In genomic region chr11:96095884-96096301, GRCh38 we compare ENCODE assay signal across 14 cellular contexts.
A peak's percentile ranks its signal among the peaks of the same experiment; 100 is the strongest.
DNase-seq lines count a peak whose midpoint lies in the region; ATAC-seq and TF ChIP-seq lines count a peak whose summit lies in the region.
"Had no signal": no experiment of that assay in that cellular context is flagged by ENCODE, and none has a peak within 500 bp of the region (broad histone marks: within the 10 kb centered on the region; RNA-seq: fewer than 3 reads in every experiment).

No MANE protein-coding gene starts in this region.

- no peak for DNase-seq in CD8-positive, alpha-beta memory T cell
- peak; percentile 32 for DNase-seq in LNCaP clone FGC (ENCODE audit: low read depth)
- DNase-seq in neural progenitor cell (ENCODE audit: low spot score): no peak
- no peak for DNase-seq in activated T-helper 1 cell treated with anti-CD3 and anti-CD28 coated beads, Interleukin-12 subunit alpha, Interleukin-12 subunit beta, Interleukin-2, Interleukin-4 antibody, amounts not matched to agents 30 ng/mL and 10 ng/mL and 1 ng/mL, durations not matched to agents 14 hours and 24 hours and 36 hours (ENCODE audit: low spot score)
- DNase-seq in MM.1S: no peak
- DNase-seq: activated CD4-positive, alpha-beta T cell treated with anti-CD3 and anti-CD28 coated beads, Interleukin-2, amount 50 U/mL, for 1 hour; left cardiac atrium; NCI-H1092 treated with DMSO at 0.1 percent for 48 hours; NCI-H510A treated with DMSO at 0.1 percent for 48 hours had no signal

- peak overlapping the region in 6 of 8 donors; percentile 30 to 77 (median 50) for H3K27ac Mint-ChIP-seq in CD8-positive, alpha-beta memory T cell
- no peak overlapping the region for H3K27ac Mint-ChIP-seq in neural progenitor cell
- H3K27ac Mint-ChIP-seq in activated T-helper 1 cell treated with anti-CD3 and anti-CD28 coated beads, Interleukin-12 subunit alpha, Interleukin-12 subunit beta, Interleukin-2, Interleukin-4 antibody, amounts not matched to agents 30 ng/mL and 10 ng/mL and 1 ng/mL, durations not matched to agents 14 hours and 24 hours and 36 hours: no peak overlapping the region

- peaks cover 5% of the 10 kb centered on the region for H3K4me1 ChIP-seq in CD8-positive, alpha-beta memory T cell (ENCODE audit: insufficient read depth, low read length)
- H3K4me1 ChIP-seq in esophagus (ENCODE audit: control insufficient read depth in 2 of 2, insufficient read depth in 2 of 2, low read length in 1 of 2): peaks cover 0 to 6% of the 10 kb centered on the region in 2 donors
- H3K4me1 ChIP-seq in neural progenitor cell: peaks cover 1% of the 10 kb centered on the region
- H3K4me1 ChIP-seq in MM.1S (ENCODE audit: low read length): no peaks in the 10 kb centered on the region

- no peak for ATAC-seq in GM21528 (IDR thresholded peaks at IDR 0.05; ENCODE audit: low FRiP score, unreplicated experiment)
- ATAC-seq in HG02885 (IDR thresholded peaks at IDR 0.05; ENCODE audit: poor library complexity, unreplicated experiment): no peak
- ATAC-seq: left cardiac atrium had no signal

- no peaks in the 10 kb centered on the region for H3K9me3 ChIP-seq in CD8-positive, alpha-beta memory T cell (ENCODE audit: low read length)
- no peaks in the 10 kb centered on the region for H3K9me3 ChIP-seq in esophagus (ENCODE audit: control insufficient read depth in 2 of 2, insufficient read depth in 1 of 2, low read depth in 1 of 2, low read length in 1 of 2)
- no peaks in the 10 kb centered on the region for H3K9me3 ChIP-seq in neural progenitor cell (ENCODE audit: low read depth)
- no peaks in the 10 kb centered on the region for H3K9me3 ChIP-seq in MM.1S (replicated peaks; ENCODE audit: insufficient read depth, low read length)
- H3K9me3 ChIP-seq: HAP-1 had no signal

- intact Hi-C loops in activated T-helper 1 cell treated with anti-CD3 and anti-CD28 coated beads, Interleukin-12 subunit alpha, Interleukin-12 subunit beta, Interleukin-2, Interleukin-4 antibody, amounts not matched to agents 30 ng/mL and 10 ng/mL and 1 ng/mL, durations not matched to agents 14 hours and 24 hours and 36 hours (cut with micrococcal nuclease): no loop called here

- H2AFZ ChIP-seq in neural progenitor cell (replicated peaks) (peak overlapping the region; percentile 37), MM.1S (ENCODE audit: low read length) (no peak overlapping the region)

- H3K36me3 Mint-ChIP-seq in CD8-positive, alpha-beta memory T cell: peaks cover 4 to 26% (median 8%) of the 10 kb centered on the region in 3 donors
- peaks cover 12% of the 10 kb centered on the region for H3K36me3 Mint-ChIP-seq in neural progenitor cell
- peaks cover 10% of the 10 kb centered on the region for H3K36me3 Mint-ChIP-seq in activated T-helper 1 cell treated with anti-CD3 and anti-CD28 coated beads, Interleukin-12 subunit alpha, Interleukin-12 subunit beta, Interleukin-2, Interleukin-4 antibody, amounts not matched to agents 30 ng/mL and 10 ng/mL and 1 ng/mL, durations not matched to agents 14 hours and 24 hours and 36 hours (ENCODE audit: low read depth)

- H3K27me3 Mint-ChIP-seq in CD8-positive, alpha-beta memory T cell: no peaks in the 10 kb centered on the region
- no peaks in the 10 kb centered on the region for H3K27me3 Mint-ChIP-seq in neural progenitor cell (ENCODE audit: insufficient read depth, low read depth)
- peaks cover 2% of the 10 kb centered on the region for H3K27me3 Mint-ChIP-seq in activated T-helper 1 cell treated with anti-CD3 and anti-CD28 coated beads, Interleukin-12 subunit alpha, Interleukin-12 subunit beta, Interleukin-2, Interleukin-4 antibody, amounts not matched to agents 30 ng/mL and 10 ng/mL and 1 ng/mL, durations not matched to agents 14 hours and 24 hours and 36 hours (ENCODE audit: insufficient read depth)

- no peaks in the 10 kb centered on the region for H3K27me3 ChIP-seq in CD8-positive, alpha-beta memory T cell (ENCODE audit: insufficient read depth, low read length, poor library complexity, severe bottlenecking)
- H3K27me3 ChIP-seq in esophagus (ENCODE audit: control insufficient read depth in 1 of 2, insufficient read depth in 2 of 2, low read length in 2 of 2): no peaks in the 10 kb centered on the region
- H3K27me3 ChIP-seq in neural progenitor cell: no peaks in the 10 kb centered on the region
- H3K27me3 ChIP-seq in MM.1S (replicated peaks; ENCODE audit: insufficient read depth, low read length): no peaks in the 10 kb centered on the region
- H3K27me3 ChIP-seq: cardiac muscle cell had no signal

- no peak overlapping the region for H3K27ac ChIP-seq in CD8-positive, alpha-beta memory T cell (ENCODE audit: low read depth, low read length)
- H3K27ac ChIP-seq in esophagus (ENCODE audit: low read depth in 2 of 2, low read length in 1 of 2) (peak overlapping the region; percentile 75 to 79), neural progenitor cell (no peak overlapping the region), MM.1S (ENCODE audit: low read length) (no peak overlapping the region)
- H3K27ac ChIP-seq: cardiac muscle cell had no signal

- no peaks in the 10 kb centered on the region for H3K9me2 ChIP-seq in MM.1S (replicated peaks; ENCODE audit: insufficient read depth, low read length)

- no peaks in the 10 kb centered on the region for H3F3A ChIP-seq in neural progenitor cell (ENCODE audit: low read depth)
- H3F3A ChIP-seq in MM.1S (ENCODE audit: insufficient read depth, low read length): no peaks in the 10 kb centered on the region

- 38 to 39% methylated on average over 2 of the region's 2 CpGs for WGBS in esophagus, 2 donors

- CTCF ChIA-PET in CD8-positive, alpha-beta memory T cell (lab: Charles Lee): interaction anchor here (8.2 kb wide), 1 partner anchor 246 kb away, joined by 96 read pairs; the partner anchor contains the start of gene MAML2

- peaks cover 38 to 77% (median 77%) of the 10 kb centered on the region in 3 donors for H3K4me1 Mint-ChIP-seq in CD8-positive, alpha-beta memory T cell
- peaks cover 45% of the 10 kb centered on the region for H3K4me1 Mint-ChIP-seq in neural progenitor cell
- H3K4me1 Mint-ChIP-seq in activated T-helper 1 cell treated with anti-CD3 and anti-CD28 coated beads, Interleukin-12 subunit alpha, Interleukin-12 subunit beta, Interleukin-2, Interleukin-4 antibody, amounts not matched to agents 30 ng/mL and 10 ng/mL and 1 ng/mL, durations not matched to agents 14 hours and 24 hours and 36 hours (ENCODE audit: low read depth): peaks cover 48% of the 10 kb centered on the region

- no peaks in the 10 kb centered on the region for H3K36me3 ChIP-seq in CD8-positive, alpha-beta memory T cell (ENCODE audit: insufficient read depth, low read length)
- H3K36me3 ChIP-seq in esophagus (ENCODE audit: control insufficient read depth in 2 of 2, insufficient read depth in 2 of 2, low read length in 1 of 2) (peaks cover 0 to 2% of the 10 kb centered on the region in 2 donors), neural progenitor cell (no peaks in the 10 kb centered on the region), MM.1S (replicated peaks; ENCODE audit: insufficient read depth, low read length) (no peaks in the 10 kb centered on the region)
- H3K36me3 ChIP-seq: cardiac muscle cell, HAP-1 had no signal

- no peaks in the 10 kb centered on the region for H3K79me2 ChIP-seq in neural progenitor cell (ENCODE audit: low read depth)
- H3K79me2 ChIP-seq in MM.1S (ENCODE audit: low read length): no peaks in the 10 kb centered on the region

- H3K4me3 ChIP-seq in CD8-positive, alpha-beta memory T cell (ENCODE audit: low read length): no peak overlapping the region
- no peak overlapping the region for H3K4me3 ChIP-seq in LNCaP clone FGC (ENCODE audit: low read depth, low read length)
- H3K4me3 ChIP-seq in esophagus (ENCODE audit: low read depth in 1 of 2, low read length in 2 of 2): no peak overlapping the region
- no peak overlapping the region for H3K4me3 ChIP-seq in neural progenitor cell
- no peak overlapping the region for H3K4me3 ChIP-seq in MM.1S (ENCODE audit: low read length)
- H3K4me3 ChIP-seq: cardiac muscle cell, HAP-1 had no signal

- H3K4me2 ChIP-seq in neural progenitor cell (no peak overlapping the region), MM.1S (ENCODE audit: low read depth, low read length) (no peak overlapping the region)

- TF ChIP-seq CTCF in LNCaP clone FGC (IDR thresholded peaks at IDR 0.05; ENCODE audit: control insufficient read depth, extremely low read depth, insufficient read depth) (no peak), neural progenitor cell (IDR thresholded peaks at IDR 0.05) (no peak), MM.1S (IDR thresholded peaks at IDR 0.05; ENCODE audit: low read length) (no peak)

- POLR2A ChIA-PET in CD8-positive, alpha-beta memory T cell (lab: Charles Lee): no interaction called here

- no peaks in the 10 kb centered on the region for H4K20me1 ChIP-seq in neural progenitor cell (ENCODE audit: low read depth)
- H4K20me1 ChIP-seq in MM.1S (ENCODE audit: insufficient read depth, low read length): no peaks in the 10 kb centered on the region

- H3K4me3 Mint-ChIP-seq in CD8-positive, alpha-beta memory T cell: no peak overlapping the region
- H3K4me3 Mint-ChIP-seq in neural progenitor cell: no peak overlapping the region
- H3K4me3 Mint-ChIP-seq in activated T-helper 1 cell treated with anti-CD3 and anti-CD28 coated beads, Interleukin-12 subunit alpha, Interleukin-12 subunit beta, Interleukin-2, Interleukin-4 antibody, amounts not matched to agents 30 ng/mL and 10 ng/mL and 1 ng/mL, durations not matched to agents 14 hours and 24 hours and 36 hours: no peak overlapping the region

- no peaks in the 10 kb centered on the region for H3K9me3 Mint-ChIP-seq in CD8-positive, alpha-beta memory T cell
- H3K9me3 Mint-ChIP-seq in neural progenitor cell: peaks cover 1% of the 10 kb centered on the region
- no peaks in the 10 kb centered on the region for H3K9me3 Mint-ChIP-seq in activated T-helper 1 cell treated with anti-CD3 and anti-CD28 coated beads, Interleukin-12 subunit alpha, Interleukin-12 subunit beta, Interleukin-2, Interleukin-4 antibody, amounts not matched to agents 30 ng/mL and 10 ng/mL and 1 ng/mL, durations not matched to agents 14 hours and 24 hours and 36 hours

- H3K9ac ChIP-seq in neural progenitor cell (no peak overlapping the region), MM.1S (ENCODE audit: low read length) (no peak overlapping the region)

Comparison
In these comparisons a context has a peak if more than half of its experiments do, and no peak if none do; other contexts are left out.
1. H3K27ac ChIP-seq: peak in esophagus (2 of 2); none in CD8-positive, alpha-beta memory T cell (single experiment), neural progenitor cell (single experiment) and MM.1S (single experiment).
2. H3K27ac Mint-ChIP-seq: peak in CD8-positive, alpha-beta memory T cell (6 of 8); none in neural progenitor cell (single experiment) and activated T-helper 1 cell treated with anti-CD3 and anti-CD28 coated beads, Interleukin-12 subunit alpha, Interleukin-12 subunit beta, Interleukin-2, Interleukin-4 antibody, amounts not matched to agents 30 ng/mL and 10 ng/mL and 1 ng/mL, durations not matched to agents 14 hours and 24 hours and 36 hours (single experiment).